ENCODE assay signal across 8 cellular contexts in genomic region chr11:65962136-65962564, GRCh38. TPM values are rescaled to one million over a fixed set of nuclear protein-coding genes. Genes with fewer than 3 reads are reported as not detected.
A peak's percentile ranks its signal among the peaks of the same experiment; 100 is the strongest.
DNase-seq lines count a peak whose midpoint lies in the region; ATAC-seq and TF ChIP-seq lines count a peak whose summit lies in the region.

No MANE protein-coding gene starts in this region.

- H3K4me3 ChIP-seq in DND-41 (ENCODE audit: low read depth in 1 of 2, low read length in 2 of 2) (peak overlapping the region; percentile 79 to 100), esophagus muscularis mucosa (peak overlapping the region; percentile 92 to 99 (median 96)), trophoblast cell (ENCODE audit: low read depth, low read length) (peak overlapping the region; percentile 99)

- peak overlapping the region; percentile 84 for H3K4me2 ChIP-seq in DND-41 (ENCODE audit: insufficient read depth, low read length)
- peak overlapping the region; percentile 84 for H3K4me2 ChIP-seq in trophoblast cell (ENCODE audit: low read length)

- H2BK12ac ChIP-seq in trophoblast cell (ENCODE audit: low read length): no peak overlapping the region

- peak overlapping the region; percentile 31 for H4K8ac ChIP-seq in trophoblast cell (ENCODE audit: low read depth, low read length)

- H3K4me1 ChIP-seq in DND-41 (ENCODE audit: insufficient read depth, low read length) (peaks cover 32% of the 10 kb centered on the region), esophagus muscularis mucosa (peaks cover 23 to 34% (median 32%) of the 10 kb centered on the region in 4 donors), trophoblast cell (ENCODE audit: control insufficient read depth in 1 of 2, insufficient read depth in 2 of 2, low read length in 2 of 2) (peaks cover 4 to 9% of the 10 kb centered on the region in 2 experiments)

- H3K18ac ChIP-seq in trophoblast cell (ENCODE audit: low read length): no peak overlapping the region

- H4K91ac ChIP-seq in trophoblast cell (ENCODE audit: low read depth, low read length): no peak overlapping the region

- no peak for TF ChIP-seq EP300 in esophagus muscularis mucosa (IDR thresholded peaks at IDR 0.05)

- POLR2A ChIA-PET in RWPE1 (lab: Yijun Ruan, JAX; ENCODE audit: low non-redundant PET): no interaction called here

- WGBS in esophagus muscularis mucosa: 5% methylated on average over 14 of the region's 14 CpGs
- WGBS in trophoblast cell (ENCODE audit: extremely low coverage, insufficient coverage, insufficient read length): no CpG with 5 or more reads among the region's 14 CpGs

- CTCF ChIA-PET in RWPE1 (lab: Yijun Ruan, JAX): interaction anchor here (1.4 kb wide), 1 partner anchor 73 kb away, joined by 5 read pairs; no protein-coding TSS in a partner anchor

- no peak for TF ChIP-seq POLR2A in esophagus muscularis mucosa (IDR thresholded peaks at IDR 0.05; ENCODE audit: low read depth)

- DNase-seq in DND-41 (no peak), RWPE1 (ENCODE audit: low spot score) (no peak), esophagus muscularis mucosa (ENCODE audit: extremely low spot score) (no peak), trophoblast cell (no peak), HCEC 1CT (no peak), retina (no peak)

- intact Hi-C loops in esophagus muscularis mucosa (cut with DNase I): loop anchor here (5.0 kb wide), 1 partner anchor 40 kb away; the partner anchor contains the start of genes BANF1 and EIF1AD

- H2AFZ ChIP-seq in DND-41 (ENCODE audit: low read depth, low read length): no peak overlapping the region
- no peak overlapping the region for H2AFZ ChIP-seq in trophoblast cell (ENCODE audit: insufficient read depth, low read length, poor library complexity)

- ATAC-seq in DND-41 (ENCODE audit: insufficient read depth, low read depth) (no peak), HG03439 (IDR thresholded peaks at IDR 0.05; ENCODE audit: unreplicated experiment) (no peak), HG03135 (IDR thresholded peaks at IDR 0.05; ENCODE audit: unreplicated experiment) (no peak)

- no peak overlapping the region for H4K12ac ChIP-seq in trophoblast cell (ENCODE audit: low read depth, low read length)

- H3K27ac ChIP-seq in DND-41 (ENCODE audit: low read length) (peak overlapping the region; percentile 62), RWPE1 (peak overlapping the region; percentile 86), esophagus muscularis mucosa (replicated peaks in 1 of 4) (peak overlapping the region; percentile 84 to 92 (median 91)), trophoblast cell (ENCODE audit: low read depth, low read length) (no peak overlapping the region)

- no peak overlapping the region for H2BK120ac ChIP-seq in trophoblast cell (ENCODE audit: insufficient read depth, low read length, poor library complexity)

- H3K9ac ChIP-seq in DND-41 (ENCODE audit: low read depth, low read length) (peak overlapping the region; percentile 100), trophoblast cell (ENCODE audit: low read length) (peak overlapping the region; percentile 57)

- H3K36me3 ChIP-seq in DND-41 (ENCODE audit: insufficient read depth, low read length) (peaks cover 41% of the 10 kb centered on the region), esophagus muscularis mucosa (peaks cover 30 to 38% (median 34%) of the 10 kb centered on the region in 4 donors), trophoblast cell (ENCODE audit: control insufficient read depth in 1 of 2, insufficient read depth in 2 of 2, low read length in 2 of 2) (peaks cover 31 to 34% of the 10 kb centered on the region in 2 experiments)

- peak overlapping the region; percentile 93 for H3K4ac ChIP-seq in trophoblast cell (ENCODE audit: low read depth, low read length)

- H2AK5ac ChIP-seq in trophoblast cell (ENCODE audit: low read length): no peak overlapping the region

- H3K14ac ChIP-seq in trophoblast cell (ENCODE audit: low read length): no peak overlapping the region

- H3K79me2 ChIP-seq in DND-41 (ENCODE audit: insufficient read depth, low read length) (peaks cover 59% of the 10 kb centered on the region), trophoblast cell (ENCODE audit: control insufficient read depth, insufficient read depth, low read length, poor library complexity) (peaks cover 9% of the 10 kb centered on the region)

- peaks cover 8% of the 10 kb centered on the region for H3K79me1 ChIP-seq in trophoblast cell (ENCODE audit: low read length)

- H3K23ac ChIP-seq in trophoblast cell (ENCODE audit: low read length): no peak overlapping the region

- H3K27me3 ChIP-seq in DND-41 (ENCODE audit: insufficient read depth, low read length, poor library complexity): no peaks in the 10 kb centered on the region
- H3K27me3 ChIP-seq in esophagus muscularis mucosa: peaks cover 0 to 6% (median 0%) of the 10 kb centered on the region in 4 donors
- no peaks in the 10 kb centered on the region for H3K27me3 ChIP-seq in trophoblast cell (ENCODE audit: insufficient read depth, low read length)

- TF ChIP-seq CTCF in DND-41 (IDR thresholded peaks at IDR 0.05; ENCODE audit: borderline replicate concordance, extremely low read depth, low read length, poor library complexity, severe bottlenecking): no peak
- TF ChIP-seq CTCF in RWPE1 (conservative IDR thresholded peaks at IDR 0.05; ENCODE audit: low read depth): no peak
- no peak for TF ChIP-seq CTCF in esophagus muscularis mucosa (IDR thresholded peaks at IDR 0.05)

- peaks cover 41% of the 10 kb centered on the region for H4K20me1 ChIP-seq in DND-41 (ENCODE audit: insufficient read depth, low read length)

- H2BK5ac ChIP-seq in trophoblast cell (ENCODE audit: low read depth, low read length, poor library complexity): no peak overlapping the region

- no peaks in the 10 kb centered on the region for H3K9me3 ChIP-seq in DND-41 (ENCODE audit: insufficient read depth, low read length, severe bottlenecking)
- H3K9me3 ChIP-seq in esophagus muscularis mucosa: no peaks in the 10 kb centered on the region
- peaks cover 2% of the 10 kb centered on the region for H3K9me3 ChIP-seq in trophoblast cell (ENCODE audit: insufficient read depth, low read depth, low read length)

RNA-seq across cellular contexts. Expression of gene SART1, which starts 0.6 kb away (rescaled TPM):
- 10 to 100 TPM; 47.8 to 65.0 (median 58.7) TPM for total RNA-seq in esophagus muscularis mucosa
- 47.6 and 52.1 TPM in 2 replicates for polyA plus RNA-seq in trophoblast cell (2013)

RNA-seq across cellular contexts. Expression of gene TSGA10IP, which starts 16.9 kb away (rescaled TPM):
- total RNA-seq in esophagus muscularis mucosa: not detected
- polyA plus RNA-seq in trophoblast cell (2013): not detected in 2 replicates

RNA-seq across cellular contexts. Expression of gene EIF1AD, which starts 39.8 kb away (rescaled TPM):
- 10 to 100 TPM; 25.3 to 34.9 (median 28.2) TPM for total RNA-seq in esophagus muscularis mucosa
- 38.7 and 41.3 TPM in 2 replicates for polyA plus RNA-seq in trophoblast cell (2013)

RNA-seq across cellular contexts. Expression of gene BANF1, which starts 40.2 kb away (rescaled TPM):
- total RNA-seq in esophagus muscularis mucosa: 10 to 100 TPM; 46.9 to 72.5 (median 57.9) TPM
- polyA plus RNA-seq in trophoblast cell (2013): 248 and 252 TPM in 2 replicates

RNA-seq across cellular contexts. Expression of gene DRAP1, which starts 42.9 kb away (rescaled TPM):
- 100 to 1,000 TPM in 2 of 4 donors, 10 to 100 TPM in 2; 78.4 to 122 (median 101) TPM for total RNA-seq in esophagus muscularis mucosa
- 104 and 107 TPM in 2 replicates for polyA plus RNA-seq in trophoblast cell (2013)
